In the genomic region with DNA sequence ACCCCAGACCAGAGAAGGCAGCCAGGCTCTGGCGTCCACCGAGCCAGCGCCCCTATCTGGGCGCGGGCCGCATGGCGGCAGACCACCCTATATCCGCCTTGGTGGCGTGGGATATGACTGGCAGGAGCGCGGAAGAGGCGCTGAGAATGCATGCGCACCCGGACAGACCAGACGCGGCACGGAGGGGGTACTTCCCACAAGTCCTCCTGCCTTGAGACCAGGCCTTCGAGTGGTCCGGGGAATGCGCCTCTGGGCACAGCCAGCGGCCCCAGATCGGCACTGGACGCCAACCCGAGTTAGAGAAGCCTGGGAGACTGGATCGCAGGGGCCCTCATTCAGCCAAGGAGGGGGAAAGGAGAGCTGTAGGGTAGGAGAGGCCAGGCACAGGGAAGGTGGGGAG, we compare ENCODE assay signal across 11 cellular contexts. TPM values are rescaled to one million over a fixed set of nuclear protein-coding genes. Genes with fewer than 3 reads are reported as not detected.
DNase-seq lines count a peak whose midpoint lies in the region; ATAC-seq and TF ChIP-seq lines count a peak whose summit lies in the region.
"Had no signal": no experiment of that assay in that cellular context is flagged by ENCODE, and none has a peak within 500 bp of the region (broad histone marks: within the 10 kb centered on the region; RNA-seq: fewer than 3 reads in every experiment).

No MANE protein-coding gene starts in this region.

- no peak for DNase-seq in activated naive CD8-positive, alpha-beta T cell treated with anti-CD3 and anti-CD28 coated beads, Interleukin-2, amount 50 U/mL, for 24 hours
- DNase-seq in right lobe of liver (no peak), NCI-H2029 (lab: John Stamatoyannopoulos, UW) (no peak), cerebellar nuclear complex (lab: John Stamatoyannopoulos, UW) (no peak)
- no peak for DNase-seq in stimulated activated naive B cell treated with anti-CD40 and anti-IgM and Interleukin-4, amounts not matched to agents 10 μg/mL and 1 μg/mL and 100 μg/mL, for 72 hours
- DNase-seq: NCI-H187 had no signal

- no peaks in the 10 kb centered on the region for H3K36me3 ChIP-seq in right lobe of liver
- H3K36me3 ChIP-seq: BE2C had no signal

- H3K4me3 ChIP-seq in right lobe of liver = no peak overlapping the region

- intact Hi-C loops in right lobe of liver (cut with DNase I) = loop anchor here in 1 of 2 donors (5.0 kb wide), 1 partner anchor 81 kb away; no protein-coding TSS in a partner anchor

- no peaks in the 10 kb centered on the region for H3K9me3 Mint-ChIP-seq in activated naive CD8-positive, alpha-beta T cell (ENCODE audit: low read depth)
- H3K9me3 Mint-ChIP-seq in activated naive CD8-positive, alpha-beta T cell treated with anti-CD3 and anti-CD28 coated beads, Interleukin-2, amount 50 U/mL, for 24 hours = no peaks in the 10 kb centered on the region
- no peaks in the 10 kb centered on the region for H3K9me3 Mint-ChIP-seq in activated T-helper 17 cell treated with anti-CD3 and anti-CD28 coated beads, Interleukin-2, amount 50 U/mL, for 72 hours
- H3K9me3 Mint-ChIP-seq in stimulated activated naive B cell treated with anti-CD40 and anti-IgM and Interleukin-4, amounts not matched to agents 10 μg/mL and 1 μg/mL and 100 μg/mL, for 72 hours = no peaks in the 10 kb centered on the region

- no peak overlapping the region for H3K27ac Mint-ChIP-seq in activated naive CD8-positive, alpha-beta T cell
- H3K27ac Mint-ChIP-seq in activated naive CD8-positive, alpha-beta T cell treated with anti-CD3 and anti-CD28 coated beads, Interleukin-2, amount 50 U/mL, for 24 hours = no peak overlapping the region
- no peak overlapping the region for H3K27ac Mint-ChIP-seq in activated T-helper 17 cell treated with anti-CD3 and anti-CD28 coated beads, Interleukin-2, amount 50 U/mL, for 72 hours
- peak overlapping the region; percentile 90 for H3K27ac Mint-ChIP-seq in stimulated activated naive B cell treated with anti-CD40 and anti-IgM and Interleukin-4, amounts not matched to agents 10 μg/mL and 1 μg/mL and 100 μg/mL, for 72 hours

- peaks cover 16% of the 10 kb centered on the region for H3K4me1 Mint-ChIP-seq in activated naive CD8-positive, alpha-beta T cell (ENCODE audit: low read depth)
- H3K4me1 Mint-ChIP-seq in activated naive CD8-positive, alpha-beta T cell treated with anti-CD3 and anti-CD28 coated beads, Interleukin-2, amount 50 U/mL, for 24 hours = peaks cover 21% of the 10 kb centered on the region
- peaks cover 6% of the 10 kb centered on the region for H3K4me1 Mint-ChIP-seq in activated T-helper 17 cell treated with anti-CD3 and anti-CD28 coated beads, Interleukin-2, amount 50 U/mL, for 72 hours
- H3K4me1 Mint-ChIP-seq in stimulated activated naive B cell treated with anti-CD40 and anti-IgM and Interleukin-4, amounts not matched to agents 10 μg/mL and 1 μg/mL and 100 μg/mL, for 72 hours = peaks cover 22 to 45% of the 10 kb centered on the region in 2 donors

- peaks cover 0 to 48% of the 10 kb centered on the region in 2 donors for H3K27me3 ChIP-seq in right lobe of liver

- no peaks in the 10 kb centered on the region for H3K9me3 ChIP-seq in right lobe of liver
- H3K9me3 ChIP-seq: BE2C had no signal

- peaks cover 27% of the 10 kb centered on the region for H3K27me3 Mint-ChIP-seq in activated naive CD8-positive, alpha-beta T cell
- peaks cover 73% of the 10 kb centered on the region for H3K27me3 Mint-ChIP-seq in activated naive CD8-positive, alpha-beta T cell treated with anti-CD3 and anti-CD28 coated beads, Interleukin-2, amount 50 U/mL, for 24 hours
- peaks cover 34% of the 10 kb centered on the region for H3K27me3 Mint-ChIP-seq in activated T-helper 17 cell treated with anti-CD3 and anti-CD28 coated beads, Interleukin-2, amount 50 U/mL, for 72 hours
- H3K27me3 Mint-ChIP-seq in stimulated activated naive B cell treated with anti-CD40 and anti-IgM and Interleukin-4, amounts not matched to agents 10 μg/mL and 1 μg/mL and 100 μg/mL, for 72 hours = peaks cover 64 to 90% of the 10 kb centered on the region in 2 donors

- TF ChIP-seq POLR2A in right lobe of liver (IDR thresholded peaks at IDR 0.05) (no peak), GM18505 (IDR thresholded peaks at IDR 0.05; ENCODE audit: borderline replicate concordance, extremely low read depth, insufficient read depth, insufficient read length) (no peak)

- H3K4me3 Mint-ChIP-seq in activated naive CD8-positive, alpha-beta T cell = peak overlapping the region; percentile 75
- no peak overlapping the region for H3K4me3 Mint-ChIP-seq in activated naive CD8-positive, alpha-beta T cell treated with anti-CD3 and anti-CD28 coated beads, Interleukin-2, amount 50 U/mL, for 24 hours
- peak overlapping the region; percentile 66 for H3K4me3 Mint-ChIP-seq in activated T-helper 17 cell treated with anti-CD3 and anti-CD28 coated beads, Interleukin-2, amount 50 U/mL, for 72 hours
- peak overlapping the region; percentile 62 to 76 for H3K4me3 Mint-ChIP-seq in stimulated activated naive B cell treated with anti-CD40 and anti-IgM and Interleukin-4, amounts not matched to agents 10 μg/mL and 1 μg/mL and 100 μg/mL, for 72 hours

- ATAC-seq in activated naive CD8-positive, alpha-beta T cell treated with anti-CD3 and anti-CD28 coated beads, Interleukin-2, amount 50 U/mL, for 24 hours = no peak
- ATAC-seq in activated T-helper 17 cell treated with anti-CD3 and anti-CD28 coated beads, Interleukin-2, amount 50 U/mL, for 72 hours (replicated peaks) = no peak
- ATAC-seq in right lobe of liver = peak in 3 of 4 donors; percentile 7 to 18 (median 17)
- no peak for ATAC-seq in stimulated activated naive B cell treated with anti-CD40 and anti-IgM and Interleukin-4, amounts not matched to agents 10 μg/mL and 1 μg/mL and 100 μg/mL, for 72 hours (replicated peaks)
- ATAC-seq in GM18505 (IDR thresholded peaks at IDR 0.05; ENCODE audit: unreplicated experiment) = no peak

- H3K4me1 ChIP-seq in right lobe of liver = peaks cover 0 to 18% (median 3%) of the 10 kb centered on the region in 4 donors

- no peak for TF ChIP-seq CTCF in right lobe of liver (IDR thresholded peaks at IDR 0.05)

- no peaks in the 10 kb centered on the region for H3K36me3 Mint-ChIP-seq in activated naive CD8-positive, alpha-beta T cell
- no peaks in the 10 kb centered on the region for H3K36me3 Mint-ChIP-seq in activated naive CD8-positive, alpha-beta T cell treated with anti-CD3 and anti-CD28 coated beads, Interleukin-2, amount 50 U/mL, for 24 hours (ENCODE audit: low read depth)
- H3K36me3 Mint-ChIP-seq in activated T-helper 17 cell treated with anti-CD3 and anti-CD28 coated beads, Interleukin-2, amount 50 U/mL, for 72 hours (ENCODE audit: low read depth) = peaks cover 6% of the 10 kb centered on the region
- peaks cover 0 to 3% of the 10 kb centered on the region in 2 donors for H3K36me3 Mint-ChIP-seq in stimulated activated naive B cell treated with anti-CD40 and anti-IgM and Interleukin-4, amounts not matched to agents 10 μg/mL and 1 μg/mL and 100 μg/mL, for 72 hours

- H3K27ac ChIP-seq in right lobe of liver = no peak overlapping the region

- WGBS in right lobe of liver (ENCODE audit: insufficient coverage, low coverage, low lambda C conversion rate, missing lambda C conversion rate) = 40% methylated on average over 1 of the region's 25 CpGs

RNA-seq across cellular contexts. Expression of gene LMX1B, which starts 2.5 kb away (rescaled TPM):
- total RNA-seq in activated T-helper 17 cell treated with anti-CD3 and anti-CD28 coated beads, Interleukin-2, amount 50 U/mL, for 72 hours = not detected
- not detected for total RNA-seq in right lobe of liver
- total RNA-seq: temporal lobe had no signal

Comparison
In these comparisons a context has a peak if more than half of its experiments do, and no peak if none do; other contexts are left out.
1. ATAC-seq: peak in right lobe of liver (3 of 4); none in activated naive CD8-positive, alpha-beta T cell treated with anti-CD3 and anti-CD28 coated beads, Interleukin-2, amount 50 U/mL, for 24 hours (single experiment), activated T-helper 17 cell treated with anti-CD3 and anti-CD28 coated beads, Interleukin-2, amount 50 U/mL, for 72 hours (single experiment), stimulated activated naive B cell treated with anti-CD40 and anti-IgM and Interleukin-4, amounts not matched to agents 10 μg/mL and 1 μg/mL and 100 μg/mL, for 72 hours (0 of 2) and GM18505 (single experiment).